ENCODE assay signal across 17 cellular contexts in genomic region chr11:12853325-12853651, GRCh38.
DNase-seq lines count a peak whose midpoint lies in the region; ATAC-seq, FAIRE-seq and TF ChIP-seq lines count a peak whose summit lies in the region.
"Had no signal": no experiment of that assay in that cellular context is flagged by ENCODE, and none has a peak within 500 bp of the region (broad histone marks: within the 10 kb centered on the region; RNA-seq: fewer than 3 reads in every experiment).

No MANE protein-coding gene starts in this region.

- intact Hi-C loops in HepG2 (cut with micrococcal nuclease; ENCODE audit: unreplicated experiment): no loop called here
- intact Hi-C loops in sciatic nerve (cut with DNase I): no loop called here

- POLR2A ChIA-PET in HepG2 (lab: Yijun Ruan, JAX): no interaction called here

- ATAC-seq in HepG2: no peak
- peak; percentile 19 for ATAC-seq in sciatic nerve
- no peak for ATAC-seq in HG02884 (IDR thresholded peaks at IDR 0.05; ENCODE audit: unreplicated experiment)
- ATAC-seq: activated CD4-positive, CD25-positive, alpha-beta regulatory T cell treated with anti-CD3 and anti-CD28 coated beads, Interleukin-2, amount 50 U/mL, for 24 hours; natural killer cell treated with Interleukin-12 subunit alpha and Interleukin-12 subunit beta and Interleukin-15 and Interleukin-18, amount 100 ng/mL, for 72 hours; stimulated activated effector memory CD8-positive, alpha-beta T cell treated with anti-CD3 and anti-CD28 coated beads, Interleukin-12 subunit alpha, Interleukin-12 subunit beta, amount 100 ng/mL, for 72 hours had no signal

- in situ Hi-C loops in HepG2 (cut with HindIII; ENCODE audit: extremely low pct_ligation_motif_present, low pct_unique_long_range_greater_than_20kb): no loop called here

- no peaks in the 10 kb centered on the region for H4K20me1 ChIP-seq in HepG2 (ENCODE audit: insufficient read depth, low read length)

- H3K27me3 ChIP-seq in WERI-Rb-1 (ENCODE audit: insufficient read depth, low read depth, severe bottlenecking) (no peaks in the 10 kb centered on the region), HepG2 (ENCODE audit: control insufficient read depth in 1 of 2, insufficient read depth in 2 of 2, low read length in 2 of 2) (no peaks in the 10 kb centered on the region)
- H3K27me3 ChIP-seq: brain microvascular endothelial cell, dorsolateral prefrontal cortex had no signal

- no peak overlapping the region for H2AFZ ChIP-seq in HepG2 (ENCODE audit: low read length)

- no peak for TF ChIP-seq EP300 in HepG2 (IDR thresholded peaks at IDR 0.05; ENCODE audit: low read depth in 2 of 2, low read length in 2 of 2)
- TF ChIP-seq EP300 in HepG2 (CRISPR knock-in tag; IDR thresholded peaks at IDR 0.05; ENCODE audit: borderline replicate concordance): no peak

- no peak for DNase-seq in WERI-Rb-1
- no peak for DNase-seq in HepG2 (ENCODE audit: low spot score)
- no peak for DNase-seq in sciatic nerve (ENCODE audit: low spot score)
- DNase-seq in activated T-cell treated with anti-CD3 and anti-CD28 coated beads, Interleukin-2, amount 50 U/mL, for 48 hours: no peak
- no peak for DNase-seq in LoVo (ENCODE audit: low spot score)
- DNase-seq in activated CD4-positive, alpha-beta T cell treated with anti-CD3 and anti-CD28 coated beads, Interleukin-2, amount 50 U/mL, for 48 hours: no peak
- DNase-seq: activated naive CD4-positive, alpha-beta T cell treated with Interleukin-2 at 50 U/mL for 16 hours; brain microvascular endothelial cell; dorsolateral prefrontal cortex; HCEC 1CT; RPMI8226 had no signal

- no peak for FAIRE-seq in HepG2 (lab: Jason Lieb, UNC)
- FAIRE-seq: G401.6 had no signal

- peaks cover 21% of the 10 kb centered on the region for H3K79me2 ChIP-seq in HepG2 (ENCODE audit: insufficient read depth, low read length)

- WGBS in HepG2 (ENCODE audit: low lambda C conversion rate): 0% methylated on average over 1 of the region's 1 CpG

- H3K4me2 ChIP-seq in HepG2 (ENCODE audit: low read depth, low read length): no peak overlapping the region

- H3K9me3 ChIP-seq in WERI-Rb-1 (ENCODE audit: severe bottlenecking): no peaks in the 10 kb centered on the region
- H3K9me3 ChIP-seq in HepG2 (ENCODE audit: low read length): no peaks in the 10 kb centered on the region

- TF ChIP-seq POLR2A in HepG2 (IDR thresholded peaks at IDR 0.05; ENCODE audit: insufficient read depth in 1 of 2, low read depth in 2 of 2, low read length in 2 of 2): no peak

- TF ChIP-seq CTCF in C4-2B (conservative IDR thresholded peaks at IDR 0.05) (no peak), WERI-Rb-1 (IDR thresholded peaks at IDR 0.05; ENCODE audit: low read depth, low read length) (no peak), HepG2 (CRISPR knock-in tag; IDR thresholded peaks at IDR 0.05) (no peak)

- CTCF ChIA-PET in HepG2 (lab: Yijun Ruan, JAX; ENCODE audit: low intra/inter-chr PET ratio, low total read pairs): no interaction called here

- H3K4me1 ChIP-seq in HepG2 (ENCODE audit: insufficient read depth, low read length): peaks cover 42% of the 10 kb centered on the region

- H3K36me3 ChIP-seq in WERI-Rb-1 (no peaks in the 10 kb centered on the region), HepG2 (replicated peaks in 1 of 2; ENCODE audit: control insufficient read depth in 1 of 2, insufficient read depth in 2 of 2, low read length in 2 of 2) (no peaks in the 10 kb centered on the region)
- H3K36me3 ChIP-seq: brain microvascular endothelial cell had no signal

- BruUV-seq in HepG2 (replicated peaks; lab: Mats Ljungman, UMichigan): no TSS peak

- H3K9ac ChIP-seq in HepG2 (ENCODE audit: insufficient read depth, low read depth, low read length): no peak overlapping the region

- H3K4me3 ChIP-seq in WERI-Rb-1 (ENCODE audit: low read depth, low read length) (no peak overlapping the region), HepG2 (replicated peaks in 1 of 3; ENCODE audit: insufficient read depth in 1 of 3, low read depth in 2 of 3, low read length in 3 of 3) (no peak overlapping the region)
- H3K4me3 ChIP-seq: dorsolateral prefrontal cortex had no signal

- H3K27ac ChIP-seq in C4-2B (peak overlapping the region; percentile 39; the same call in 1 of the 2 replicates), WERI-Rb-1 (peak overlapping the region; percentile 29; the same call in 1 of the 2 replicates), HepG2 (ENCODE audit: extremely low read length, insufficient read depth, low read length) (peak overlapping the region; percentile 67)
- H3K27ac ChIP-seq: brain microvascular endothelial cell, dorsolateral prefrontal cortex had no signal

- TF ChIP-seq RAD21 in HepG2 (CRISPR knock-in tag; IDR thresholded peaks at IDR 0.05): no peak

TF ChIP-seq in HepG2, 621 proteins besides CTCF, POLR2A, EP300 and RAD21:
- TF ChIP-seq ZNF670 (CRISPR knock-in tag; IDR thresholded peaks at IDR 0.05; ENCODE audit: borderline replicate concordance): no peak
- TF ChIP-seq, protein P1, sequence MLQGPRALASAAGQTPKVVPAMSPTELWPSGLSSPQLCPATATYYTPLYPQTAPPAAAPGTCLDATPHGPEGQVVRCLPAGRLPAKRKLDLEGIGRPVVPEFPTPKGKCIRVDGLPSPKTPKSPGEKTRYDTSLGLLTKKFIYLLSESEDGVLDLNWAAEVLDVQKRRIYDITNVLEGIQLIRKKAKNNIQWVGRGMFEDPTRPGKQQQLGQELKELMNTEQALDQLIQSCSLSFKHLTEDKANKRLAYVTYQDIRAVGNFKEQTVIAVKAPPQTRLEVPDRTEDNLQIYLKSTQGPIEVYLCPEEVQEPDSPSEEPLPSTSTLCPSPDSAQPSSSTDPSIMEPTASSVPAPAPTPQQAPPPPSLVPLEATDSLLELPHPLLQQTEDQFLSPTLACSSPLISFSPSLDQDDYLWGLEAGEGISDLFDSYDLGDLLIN (CRISPR knock-in tag; IDR thresholded peaks at IDR 0.05; ENCODE audit: borderline replicate concordance): no peak
